ENCODE assay signal across 16 cellular contexts in the genomic region with DNA sequence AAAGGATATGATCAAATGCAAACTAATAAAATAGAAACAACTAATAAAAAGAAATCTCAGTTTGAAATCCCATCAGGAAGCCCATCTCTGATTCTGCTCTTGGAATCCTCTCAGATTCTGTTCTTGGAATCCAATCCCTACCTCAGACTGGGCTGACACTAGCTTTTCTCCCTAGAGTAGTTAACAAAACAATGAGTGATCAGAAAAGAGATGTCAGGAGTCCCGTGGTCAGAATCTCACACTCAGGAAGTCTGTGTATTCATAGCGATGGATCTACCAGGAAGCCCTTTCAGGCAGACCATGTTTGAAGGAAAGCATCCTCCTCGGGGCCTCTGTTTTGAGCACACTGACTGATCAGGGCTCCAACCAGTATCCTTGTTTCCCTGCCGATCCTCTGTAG.
DNase-seq lines count a peak whose midpoint lies in the region; ATAC-seq and TF ChIP-seq lines count a peak whose summit lies in the region.
"Had no signal": no experiment of that assay in that cellular context is flagged by ENCODE, and none has a peak within 500 bp of the region (broad histone marks: within the 10 kb centered on the region; RNA-seq: fewer than 3 reads in every experiment).

No MANE protein-coding gene starts in this region.

- H3K4me1 ChIP-seq in right cardiac atrium (ENCODE audit: control insufficient read depth, insufficient read depth, low read length) (peaks cover 4% of the 10 kb centered on the region), left ventricle myocardium inferior (peaks cover 28% of the 10 kb centered on the region), osteoblast (ENCODE audit: insufficient read depth, low read length) (peaks cover 14% of the 10 kb centered on the region), ovary (ENCODE audit: insufficient read depth) (peaks cover 1% of the 10 kb centered on the region)

- no peak for DNase-seq in Right ventricle myocardium superior
- no peak for DNase-seq in right cardiac atrium
- DNase-seq in left ventricle myocardium inferior: no peak
- peak; percentile 69 for DNase-seq in osteoblast (ENCODE audit: insufficient read length, low spot score, missing footprints)
- no peak for DNase-seq in ovary
- no peak for DNase-seq in effector CD8-positive, alpha-beta T cell (lab: John Stamatoyannopoulos, UW)
- no peak for DNase-seq in NCI-H2196 (lab: John Stamatoyannopoulos, UW; ENCODE audit: unreplicated experiment)
- no peak for DNase-seq in substantia nigra (lab: John Stamatoyannopoulos, UW)
- DNase-seq: activated CD4-positive, alpha-beta T cell treated with anti-CD3 and anti-CD28 coated beads for 4 hours; activated naive CD8-positive, alpha-beta T cell treated with anti-CD3 and anti-CD28 coated beads, Interleukin-2, amount 10 ng/mL, durations not matched to agents 7 days and 5 days; activated T-cell treated with anti-CD3 and anti-CD28 coated beads for 4 hours; mucosa of descending colon; NCI-H1930; stimulated activated CD4-positive, alpha-beta T cell treated with anti-CD3 and anti-CD28 coated beads, Interleukin-2, amount 100 ng/mL, for 24 hours; upper lobe of left lung had no signal

- H4K20me1 ChIP-seq in osteoblast (ENCODE audit: insufficient read depth, low read length): no peaks in the 10 kb centered on the region

- peak overlapping the region; percentile 46 for H3K4me2 ChIP-seq in osteoblast (ENCODE audit: insufficient read depth, low read length)
- H3K4me2 ChIP-seq: A549 had no signal

- H3K27ac ChIP-seq in right cardiac atrium (ENCODE audit: low read length) (no peak overlapping the region), left ventricle myocardium inferior (replicated peaks) (peak overlapping the region; percentile 57), osteoblast (ENCODE audit: low read depth, low read length) (peak overlapping the region; percentile 77), ovary (peak overlapping the region in 1 of 2 donors; percentile 0), substantia nigra (ENCODE audit: low read depth, low read length, poor library complexity, severe bottlenecking) (no peak overlapping the region)
- H3K27ac ChIP-seq: A549, upper lobe of left lung had no signal

- no peak for TF ChIP-seq POLR2A in ovary (IDR thresholded peaks at IDR 0.05)

- TF ChIP-seq CTCF in left ventricle myocardium inferior (IDR thresholded peaks at IDR 0.05; ENCODE audit: borderline replicate concordance): no peak
- TF ChIP-seq CTCF in osteoblast (IDR thresholded peaks at IDR 0.05; ENCODE audit: extremely low read depth, low read depth, low read length): no peak
- TF ChIP-seq CTCF in ovary (IDR thresholded peaks at IDR 0.05): no peak

- no peaks in the 10 kb centered on the region for H3K27me3 ChIP-seq in right cardiac atrium (ENCODE audit: control insufficient read depth, insufficient read depth)
- H3K27me3 ChIP-seq in left ventricle myocardium inferior (ENCODE audit: low read depth): no peaks in the 10 kb centered on the region
- no peaks in the 10 kb centered on the region for H3K27me3 ChIP-seq in osteoblast (ENCODE audit: insufficient read depth, low read length)
- H3K27me3 ChIP-seq in ovary: no peaks in the 10 kb centered on the region
- H3K27me3 ChIP-seq: upper lobe of left lung had no signal

- H3K9me3 ChIP-seq in right cardiac atrium (ENCODE audit: control insufficient read depth, low read length): no peaks in the 10 kb centered on the region
- no peaks in the 10 kb centered on the region for H3K9me3 ChIP-seq in left ventricle myocardium inferior (replicated peaks)
- H3K9me3 ChIP-seq in osteoblast (ENCODE audit: low read depth, low read length): no peaks in the 10 kb centered on the region
- H3K9me3 ChIP-seq in ovary: no peaks in the 10 kb centered on the region
- H3K9me3 ChIP-seq: A549, mucosa of descending colon, upper lobe of left lung had no signal

- ATAC-seq in Right ventricle myocardium superior (ENCODE audit: poor library complexity): peak; percentile 56
- ATAC-seq in right cardiac atrium: no peak
- ATAC-seq: A549 had no signal

- intact Hi-C loops in Right ventricle myocardium superior (cut with DNase I): no loop called here
- intact Hi-C loops in right cardiac atrium (cut with DNase I): no loop called here
- intact Hi-C loops in left ventricle myocardium inferior (cut with micrococcal nuclease): no loop called here
- intact Hi-C loops in ovary (cut with DNase I): no loop called here

- H3K79me2 ChIP-seq in osteoblast (ENCODE audit: insufficient read depth, low read length): no peaks in the 10 kb centered on the region

- H3K36me3 ChIP-seq in left ventricle myocardium inferior (no peaks in the 10 kb centered on the region), osteoblast (ENCODE audit: insufficient read depth, low read length) (peaks cover 5% of the 10 kb centered on the region), ovary (no peaks in the 10 kb centered on the region)
- H3K36me3 ChIP-seq: upper lobe of left lung had no signal

- WGBS in right cardiac atrium: 55% methylated on average over 4 of the region's 4 CpGs
- 51 to 66% (median 52%) methylated on average over 4 of the region's 4 CpGs for WGBS in ovary, 3 donors

- no peak overlapping the region for H2AFZ ChIP-seq in osteoblast (ENCODE audit: low read length)

- TF ChIP-seq EP300 in ovary (IDR thresholded peaks at IDR 0.05): no peak

- H3K4me3 ChIP-seq in right cardiac atrium (ENCODE audit: low read length) (no peak overlapping the region), left ventricle myocardium inferior (no peak overlapping the region), osteoblast (ENCODE audit: insufficient read depth, low read length) (no peak overlapping the region), ovary (no peak overlapping the region)
- H3K4me3 ChIP-seq: A549, mucosa of descending colon, upper lobe of left lung had no signal

Comparison
In these comparisons a context has a peak if more than half of its experiments do, and no peak if none do; other contexts are left out.
1. H3K27ac ChIP-seq: peak in left ventricle myocardium inferior (single experiment) and osteoblast (single experiment); none in right cardiac atrium (single experiment) and substantia nigra (single experiment).